ENCODE assay signal across 8 cellular contexts in the genomic region with DNA sequence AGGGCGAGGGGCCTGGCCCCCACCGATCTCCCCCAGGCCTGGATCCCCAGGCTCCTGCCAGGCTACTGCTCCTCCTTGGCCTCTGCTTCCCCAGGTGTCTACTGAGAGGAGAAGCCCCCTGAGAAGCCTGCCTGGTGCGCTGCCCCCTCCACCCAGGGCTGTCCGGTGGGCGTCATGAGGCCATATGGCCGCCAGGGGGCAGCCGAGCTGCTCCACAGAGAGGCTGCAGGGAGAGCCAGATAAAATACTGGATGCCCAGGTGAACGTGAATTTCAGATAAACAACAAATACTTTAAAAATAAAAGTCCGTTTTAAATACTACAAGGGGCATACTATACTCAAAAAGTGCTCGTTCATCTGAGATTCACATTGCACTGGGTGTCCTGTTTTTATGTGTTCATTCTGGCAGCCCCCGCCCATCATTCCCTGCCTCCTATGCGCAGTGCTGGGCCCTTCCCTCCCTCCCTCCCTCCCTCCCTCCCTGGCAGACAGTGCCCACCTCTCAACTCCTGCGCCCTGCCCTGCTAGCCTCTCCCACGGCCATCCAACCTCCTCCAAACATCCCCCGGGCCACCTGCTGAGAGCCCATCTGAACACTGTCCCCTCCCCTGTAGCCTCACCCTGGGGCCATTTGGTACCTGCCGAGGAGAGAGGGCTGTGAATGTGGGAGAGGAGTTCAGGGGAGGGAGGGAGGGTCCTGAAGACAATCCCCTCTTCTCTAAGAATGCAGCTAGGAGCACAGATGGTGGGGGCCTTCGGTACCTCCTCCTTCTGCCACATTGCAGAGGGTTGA. TPM values are rescaled to one million over a fixed set of nuclear protein-coding genes. Genes with fewer than 3 reads are reported as not detected.
DNase-seq lines count a peak whose midpoint lies in the region; ATAC-seq and TF ChIP-seq lines count a peak whose summit lies in the region.

No MANE protein-coding gene starts in this region.

- H3K4me2 ChIP-seq in KMS-11 = no peak overlapping the region

- no peaks in the 10 kb centered on the region for H4K20me1 ChIP-seq in KMS-11 (ENCODE audit: insufficient read depth)

- no peaks in the 10 kb centered on the region for H3K36me3 ChIP-seq in KMS-11 (ENCODE audit: insufficient read depth)

- no peaks in the 10 kb centered on the region for H3K27me3 ChIP-seq in KMS-11 (ENCODE audit: insufficient read depth, low read depth)

- H3K79me2 ChIP-seq in KMS-11 (ENCODE audit: insufficient read depth, low read depth) = no peaks in the 10 kb centered on the region

- peaks cover 6% of the 10 kb centered on the region for H3K4me1 ChIP-seq in KMS-11 (ENCODE audit: low read depth, poor library complexity, severe bottlenecking)

- DNase-seq in EH (ENCODE audit: low read depth) (peak; percentile 53), T-helper 2 cell (peak; percentile 45 to 59 (median 53)), amniotic epithelial cell (ENCODE audit: low read depth) (peak; percentile 22), left ventricle myocardium superior (peak; percentile 85), sciatic nerve (ENCODE audit: low spot score) (peak; percentile 85)

- ATAC-seq in left ventricle myocardium superior = peak; percentile 51
- ATAC-seq in sciatic nerve = peak; percentile 63
- no peak for ATAC-seq in GM19467 (IDR thresholded peaks at IDR 0.05; ENCODE audit: unreplicated experiment)
- no peak for ATAC-seq in HG02840 (IDR thresholded peaks at IDR 0.05; ENCODE audit: low FRiP score, unreplicated experiment)

- intact Hi-C loops in left ventricle myocardium superior (cut with micrococcal nuclease) (no loop called here), sciatic nerve (cut with DNase I) (no loop called here)

- no peak overlapping the region for H2AFZ ChIP-seq in KMS-11 (ENCODE audit: low read depth)

- TF ChIP-seq CTCF in KMS-11 (conservative IDR thresholded peaks at IDR 0.05; ENCODE audit: low read depth, low read length) = peak; percentile 96

- H3K9ac ChIP-seq in KMS-11 = no peak overlapping the region

- H3K4me3 ChIP-seq in KMS-11 (IDR thresholded peaks at IDR 0.05; ENCODE audit: insufficient read depth, low read depth, low read length) = no peak overlapping the region

- H3K27ac ChIP-seq in KMS-11 = no peak overlapping the region

RNA-seq across cellular contexts. Expression of a gene that starts 29.5 kb away (rescaled TPM):
- total RNA-seq in left ventricle myocardium superior = 2.4 TPM
- total RNA-seq in sciatic nerve = 17.7 TPM

RNA-seq across cellular contexts. Expression of a gene that starts 46.4 kb away (rescaled TPM):
- total RNA-seq in left ventricle myocardium superior = 97.1 TPM
- total RNA-seq in sciatic nerve = 150 TPM

Comparison
In these comparisons a context has a peak if more than half of its experiments do, and no peak if none do; other contexts are left out.
1. DNase-seq: peak in every context shown above with its lines; median percentile 85 in left ventricle myocardium superior; 85 in sciatic nerve; 53 in EH; 53 in T-helper 2 cell; 22 in amniotic epithelial cell.
2. ATAC-seq: peak in left ventricle myocardium superior (single experiment) and sciatic nerve (single experiment); none in GM19467 (single experiment) and HG02840 (single experiment).